In the genomic region with DNA sequence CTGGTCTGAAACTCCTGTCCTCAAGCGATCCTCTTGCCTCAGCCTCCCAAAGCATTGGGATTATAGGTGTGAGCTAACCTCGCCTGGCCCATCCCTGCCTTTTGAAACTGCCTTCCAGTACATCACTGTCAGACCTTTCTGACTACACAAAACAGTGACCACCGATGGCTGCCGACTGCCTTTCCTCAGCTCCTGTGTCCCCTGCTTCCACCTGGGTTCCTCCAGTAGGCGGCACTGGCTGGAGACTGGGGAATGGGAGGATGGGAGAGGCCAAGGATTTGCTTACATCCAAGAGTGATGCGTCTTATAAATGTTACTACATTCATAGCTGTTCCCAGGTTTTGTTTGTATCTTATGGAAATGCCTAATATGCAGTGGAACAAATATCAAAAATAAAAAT, we compare ENCODE assay signal across 2 cellular contexts.
TF ChIP-seq lines count a peak whose summit lies in the region.

No MANE protein-coding gene starts in this region.

TF ChIP-seq in GM23338, 12 proteins besides CTCF, POLR2A, EP300 and RAD21 (continues in another document):
- TF ChIP-seq EZH2 (IDR thresholded peaks at IDR 0.05; ENCODE audit: low read depth, unreplicated experiment), result no peak
- TF ChIP-seq ETS1 (IDR thresholded peaks at IDR 0.05), result no peak
- TF ChIP-seq POLR2AphosphoS5 (IDR thresholded peaks at IDR 0.05; ENCODE audit: low read depth), result no peak
- TF ChIP-seq EZH2phosphoT487 (IDR thresholded peaks at IDR 0.05; ENCODE audit: unreplicated experiment), result no peak
- TF ChIP-seq, protein P1, sequence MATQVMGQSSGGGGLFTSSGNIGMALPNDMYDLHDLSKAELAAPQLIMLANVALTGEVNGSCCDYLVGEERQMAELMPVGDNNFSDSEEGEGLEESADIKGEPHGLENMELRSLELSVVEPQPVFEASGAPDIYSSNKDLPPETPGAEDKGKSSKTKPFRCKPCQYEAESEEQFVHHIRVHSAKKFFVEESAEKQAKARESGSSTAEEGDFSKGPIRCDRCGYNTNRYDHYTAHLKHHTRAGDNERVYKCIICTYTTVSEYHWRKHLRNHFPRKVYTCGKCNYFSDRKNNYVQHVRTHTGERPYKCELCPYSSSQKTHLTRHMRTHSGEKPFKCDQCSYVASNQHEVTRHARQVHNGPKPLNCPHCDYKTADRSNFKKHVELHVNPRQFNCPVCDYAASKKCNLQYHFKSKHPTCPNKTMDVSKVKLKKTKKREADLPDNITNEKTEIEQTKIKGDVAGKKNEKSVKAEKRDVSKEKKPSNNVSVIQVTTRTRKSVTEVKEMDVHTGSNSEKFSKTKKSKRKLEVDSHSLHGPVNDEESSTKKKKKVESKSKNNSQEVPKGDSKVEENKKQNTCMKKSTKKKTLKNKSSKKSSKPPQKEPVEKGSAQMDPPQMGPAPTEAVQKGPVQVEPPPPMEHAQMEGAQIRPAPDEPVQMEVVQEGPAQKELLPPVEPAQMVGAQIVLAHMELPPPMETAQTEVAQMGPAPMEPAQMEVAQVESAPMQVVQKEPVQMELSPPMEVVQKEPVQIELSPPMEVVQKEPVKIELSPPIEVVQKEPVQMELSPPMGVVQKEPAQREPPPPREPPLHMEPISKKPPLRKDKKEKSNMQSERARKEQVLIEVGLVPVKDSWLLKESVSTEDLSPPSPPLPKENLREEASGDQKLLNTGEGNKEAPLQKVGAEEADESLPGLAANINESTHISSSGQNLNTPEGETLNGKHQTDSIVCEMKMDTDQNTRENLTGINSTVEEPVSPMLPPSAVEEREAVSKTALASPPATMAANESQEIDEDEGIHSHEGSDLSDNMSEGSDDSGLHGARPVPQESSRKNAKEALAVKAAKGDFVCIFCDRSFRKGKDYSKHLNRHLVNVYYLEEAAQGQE (IDR thresholded peaks at IDR 0.05; ENCODE audit: unreplicated experiment), result no peak
- TF ChIP-seq JUNB (IDR thresholded peaks at IDR 0.05; ENCODE audit: unreplicated experiment), result no peak
- TF ChIP-seq NANOG (IDR thresholded peaks at IDR 0.05; ENCODE audit: borderline replicate concordance), result no peak
- no peak for TF ChIP-seq STAT1 (IDR thresholded peaks at IDR 0.05; ENCODE audit: unreplicated experiment)
- TF ChIP-seq, protein P2, sequence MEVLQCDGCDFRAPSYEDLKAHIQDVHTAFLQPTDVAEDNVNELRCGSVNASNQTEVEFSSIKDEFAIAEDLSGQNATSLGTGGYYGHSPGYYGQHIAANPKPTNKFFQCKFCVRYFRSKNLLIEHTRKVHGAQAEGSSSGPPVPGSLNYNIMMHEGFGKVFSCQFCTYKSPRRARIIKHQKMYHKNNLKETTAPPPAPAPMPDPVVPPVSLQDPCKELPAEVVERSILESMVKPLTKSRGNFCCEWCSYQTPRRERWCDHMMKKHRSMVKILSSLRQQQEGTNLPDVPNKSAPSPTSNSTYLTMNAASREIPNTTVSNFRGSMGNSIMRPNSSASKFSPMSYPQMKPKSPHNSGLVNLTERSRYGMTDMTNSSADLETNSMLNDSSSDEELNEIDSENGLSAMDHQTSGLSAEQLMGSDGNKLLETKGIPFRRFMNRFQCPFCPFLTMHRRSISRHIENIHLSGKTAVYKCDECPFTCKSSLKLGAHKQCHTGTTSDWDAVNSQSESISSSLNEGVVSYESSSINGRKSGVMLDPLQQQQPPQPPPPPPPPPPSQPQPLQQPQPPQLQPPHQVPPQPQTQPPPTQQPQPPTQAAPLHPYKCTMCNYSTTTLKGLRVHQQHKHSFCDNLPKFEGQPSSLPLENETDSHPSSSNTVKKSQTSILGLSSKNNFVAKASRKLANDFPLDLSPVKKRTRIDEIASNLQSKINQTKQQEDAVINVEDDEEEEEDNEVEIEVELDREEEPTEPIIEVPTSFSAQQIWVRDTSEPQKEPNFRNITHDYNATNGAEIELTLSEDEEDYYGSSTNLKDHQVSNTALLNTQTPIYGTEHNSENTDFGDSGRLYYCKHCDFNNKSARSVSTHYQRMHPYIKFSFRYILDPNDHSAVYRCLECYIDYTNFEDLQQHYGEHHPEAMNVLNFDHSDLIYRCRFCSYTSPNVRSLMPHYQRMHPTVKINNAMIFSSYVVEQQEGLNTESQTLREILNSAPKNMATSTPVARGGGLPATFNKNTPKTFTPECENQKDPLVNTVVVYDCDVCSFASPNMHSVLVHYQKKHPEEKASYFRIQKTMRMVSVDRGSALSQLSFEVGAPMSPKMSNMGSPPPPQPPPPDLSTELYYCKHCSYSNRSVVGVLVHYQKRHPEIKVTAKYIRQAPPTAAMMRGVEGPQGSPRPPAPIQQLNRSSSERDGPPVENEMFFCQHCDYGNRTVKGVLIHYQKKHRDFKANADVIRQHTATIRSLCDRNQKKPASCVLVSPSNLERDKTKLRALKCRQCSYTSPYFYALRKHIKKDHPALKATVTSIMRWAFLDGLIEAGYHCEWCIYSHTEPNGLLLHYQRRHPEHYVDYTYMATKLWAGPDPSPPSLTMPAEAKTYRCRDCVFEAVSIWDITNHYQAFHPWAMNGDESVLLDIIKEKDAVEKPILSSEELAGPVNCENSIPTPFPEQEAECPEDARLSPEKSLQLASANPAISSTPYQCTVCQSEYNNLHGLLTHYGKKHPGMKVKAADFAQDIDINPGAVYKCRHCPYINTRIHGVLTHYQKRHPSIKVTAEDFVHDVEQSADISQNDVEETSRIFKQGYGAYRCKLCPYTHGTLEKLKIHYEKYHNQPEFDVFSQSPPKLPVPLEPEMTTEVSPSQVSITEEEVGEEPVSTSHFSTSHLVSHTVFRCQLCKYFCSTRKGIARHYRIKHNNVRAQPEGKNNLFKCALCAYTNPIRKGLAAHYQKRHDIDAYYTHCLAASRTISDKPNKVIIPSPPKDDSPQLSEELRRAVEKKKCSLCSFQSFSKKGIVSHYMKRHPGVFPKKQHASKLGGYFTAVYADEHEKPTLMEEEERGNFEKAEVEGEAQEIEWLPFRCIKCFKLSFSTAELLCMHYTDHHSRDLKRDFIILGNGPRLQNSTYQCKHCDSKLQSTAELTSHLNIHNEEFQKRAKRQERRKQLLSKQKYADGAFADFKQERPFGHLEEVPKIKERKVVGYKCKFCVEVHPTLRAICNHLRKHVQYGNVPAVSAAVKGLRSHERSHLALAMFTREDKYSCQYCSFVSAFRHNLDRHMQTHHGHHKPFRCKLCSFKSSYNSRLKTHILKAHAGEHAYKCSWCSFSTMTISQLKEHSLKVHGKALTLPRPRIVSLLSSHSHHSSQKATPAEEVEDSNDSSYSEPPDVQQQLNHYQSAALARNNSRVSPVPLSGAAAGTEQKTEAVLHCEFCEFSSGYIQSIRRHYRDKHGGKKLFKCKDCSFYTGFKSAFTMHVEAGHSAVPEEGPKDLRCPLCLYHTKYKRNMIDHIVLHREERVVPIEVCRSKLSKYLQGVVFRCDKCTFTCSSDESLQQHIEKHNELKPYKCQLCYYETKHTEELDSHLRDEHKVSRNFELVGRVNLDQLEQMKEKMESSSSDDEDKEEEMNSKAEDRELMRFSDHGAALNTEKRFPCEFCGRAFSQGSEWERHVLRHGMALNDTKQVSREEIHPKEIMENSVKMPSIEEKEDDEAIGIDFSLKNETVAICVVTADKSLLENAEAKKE (CRISPR knock-in tag; IDR thresholded peaks at IDR 0.05), result no peak
- TF ChIP-seq ZNF331 (CRISPR knock-in tag; IDR thresholded peaks at IDR 0.05; ENCODE audit: low read depth), result no peak

TF ChIP-seq in H1, 55 proteins besides CTCF, POLR2A, EP300 and RAD21:
- no peak for TF ChIP-seq BACH1 (IDR thresholded peaks at IDR 0.05; ENCODE audit: low read length)
- no peak for TF ChIP-seq TAF1 (IDR thresholded peaks at IDR 0.05; ENCODE audit: low read depth, low read length)
- no peak for TF ChIP-seq SIX5 (IDR thresholded peaks at IDR 0.05; ENCODE audit: low read depth, low read length)
- TF ChIP-seq NANOG (IDR thresholded peaks at IDR 0.05; ENCODE audit: insufficient read depth, low read depth, low read length, poor library complexity, severe bottlenecking), result no peak
- TF ChIP-seq HDAC6 (IDR thresholded peaks at IDR 0.05; ENCODE audit: low read depth, low read length), result no peak
- no peak for TF ChIP-seq RFX5 (IDR thresholded peaks at IDR 0.05; ENCODE audit: borderline replicate concordance, low read depth, low read length)
- no peak for TF ChIP-seq SAP30 (IDR thresholded peaks at IDR 0.05; ENCODE audit: insufficient read depth, insufficient replicate concordance, low read length)
